ENCODE assay signal across 8 cellular contexts in genomic region chr5:140400730-140401361, GRCh38.
DNase-seq lines count a peak whose midpoint lies in the region; ATAC-seq lines count a peak whose summit lies in the region.

No MANE protein-coding gene starts in this region.

- ATAC-seq in GM19324 (IDR thresholded peaks at IDR 0.05; ENCODE audit: low FRiP score, unreplicated experiment), result peak; percentile 77
- peak; percentile 60 for ATAC-seq in HG03457 (IDR thresholded peaks at IDR 0.05; ENCODE audit: unreplicated experiment)

- peak overlapping the region; percentile 86 for H3K4me2 ChIP-seq in BLaER1

- peaks cover 41% of the 10 kb centered on the region for H4K20me1 ChIP-seq in BLaER1

- H3K36me3 ChIP-seq in BLaER1, result peaks cover 5% of the 10 kb centered on the region; the same call in 1 of the 2 replicates

- DNase-seq in NCI-H524 (lab: John Stamatoyannopoulos, UW), result peak; percentile 89 to 94
- DNase-seq in activated CD4-positive, alpha-beta T cell treated with anti-CD3 and anti-CD28 coated beads for 48 hours, result peak; percentile 89
- DNase-seq in stimulated activated CD4-positive, alpha-beta T cell treated with anti-CD3 and anti-CD28 coated beads, Interleukin-1b, Interleukin-23, amount 100 ng/mL, for 1 hour (ENCODE audit: low read depth in 2 of 2), result peak; percentile 51 to 63

- peak overlapping the region; percentile 87 for H3K9ac ChIP-seq in BLaER1

- H3K4me3 ChIP-seq in BLaER1, result peak overlapping the region; percentile 100

- H3K9me3 ChIP-seq in BLaER1, result no peaks in the 10 kb centered on the region

- H3K27ac ChIP-seq in BLaER1 (peak overlapping the region; percentile 84), cingulate gyrus (ENCODE audit: low read depth, low read length) (peak overlapping the region; percentile 95), layer of hippocampus (ENCODE audit: low read depth, low read length) (peak overlapping the region; percentile 99)

- H3K27me3 ChIP-seq in BLaER1 (no peaks in the 10 kb centered on the region), layer of hippocampus (ENCODE audit: control insufficient read depth, insufficient read depth, low read length) (no peaks in the 10 kb centered on the region)

- peaks cover 38% of the 10 kb centered on the region for H3K4me1 ChIP-seq in BLaER1

Comparison
In these comparisons a context has a peak if more than half of its experiments do, and no peak if none do; other contexts are left out.
1. Peak in every context shown above with its lines: DNase-seq, ATAC-seq, H3K4me3 ChIP-seq and H3K27ac ChIP-seq.